ENCODE assay signal across 1 cellular context in the genomic region with DNA sequence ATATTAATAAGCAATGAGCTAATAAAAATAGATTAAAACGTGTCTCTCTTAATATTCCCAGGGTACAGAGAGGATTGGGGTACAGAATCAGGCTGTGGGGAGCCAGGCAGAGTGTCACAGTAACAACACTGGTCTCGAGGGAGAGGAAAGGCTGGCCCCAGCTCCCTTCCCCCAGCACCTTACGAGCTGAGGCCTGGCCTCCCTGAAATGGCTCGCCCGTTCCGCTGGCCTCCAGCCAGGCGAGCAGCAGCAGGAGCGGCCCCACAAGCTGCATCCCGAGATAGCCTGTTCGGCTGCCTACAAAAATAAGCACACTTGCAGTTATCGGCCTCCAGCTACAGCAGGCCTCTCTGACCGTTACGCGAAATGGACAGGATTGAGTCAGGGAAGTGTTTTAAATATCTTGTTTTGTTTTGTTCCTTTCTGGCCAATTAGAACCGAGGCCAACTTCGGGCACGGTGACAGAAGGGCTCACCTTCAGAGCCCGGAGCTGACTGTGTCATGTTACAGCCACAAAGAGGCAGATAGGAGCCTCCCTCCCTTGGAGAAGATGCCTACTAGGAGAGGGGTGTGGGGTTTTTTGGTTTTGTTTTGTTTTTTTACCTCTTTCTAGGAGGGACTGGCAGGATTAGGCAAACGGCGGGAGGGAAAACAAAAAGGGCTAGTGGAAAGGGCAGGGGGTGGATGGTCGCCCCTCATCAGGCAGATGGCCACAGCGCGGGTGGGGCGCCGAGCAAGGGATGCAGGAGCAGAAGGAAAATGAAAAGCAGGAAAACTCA.
TF ChIP-seq lines count a peak whose summit lies in the region.

No MANE protein-coding gene starts in this region.

TF ChIP-seq in H1, 55 proteins besides CTCF, POLR2A, EP300 and RAD21 (continued from another document):
- TF ChIP-seq RNF2 (IDR thresholded peaks at IDR 0.05; ENCODE audit: borderline replicate concordance, low read depth, low read length, missing control alignments, poor library complexity, severe bottlenecking) (no peak), POLR2AphosphoS5 (IDR thresholded peaks at IDR 0.05; ENCODE audit: low read depth, low read length) (peak; percentile 57; the same call in 1 of the 2 replicates)
- TF ChIP-seq, protein P1, sequence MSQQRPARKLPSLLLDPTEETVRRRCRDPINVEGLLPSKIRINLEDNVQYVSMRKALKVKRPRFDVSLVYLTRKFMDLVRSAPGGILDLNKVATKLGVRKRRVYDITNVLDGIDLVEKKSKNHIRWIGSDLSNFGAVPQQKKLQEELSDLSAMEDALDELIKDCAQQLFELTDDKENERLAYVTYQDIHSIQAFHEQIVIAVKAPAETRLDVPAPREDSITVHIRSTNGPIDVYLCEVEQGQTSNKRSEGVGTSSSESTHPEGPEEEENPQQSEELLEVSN (IDR thresholded peaks at IDR 0.05): no peak
